ENCODE assay signal across 8 cellular contexts in genomic region chr21:15063821-15064575, GRCh38.
DNase-seq lines count a peak whose midpoint lies in the region; ATAC-seq and TF ChIP-seq lines count a peak whose summit lies in the region.

No MANE protein-coding gene starts in this region.

- CTCF ChIA-PET in RWPE1 (lab: Yijun Ruan, JAX), result interaction anchor here (0.6 kb wide), 1 partner anchor 86 kb away, joined by 3 read pairs; no protein-coding TSS in a partner anchor

- TF ChIP-seq CTCF in RWPE1 (conservative IDR thresholded peaks at IDR 0.05; ENCODE audit: low read depth), result no peak

- peak overlapping the region; percentile 93 for H3K27ac ChIP-seq in RWPE1

- peak; percentile 6 for ATAC-seq in HG02798 (IDR thresholded peaks at IDR 0.05; ENCODE audit: poor library complexity, unreplicated experiment)

- peak in 2 of 3 experiments; percentile 73 to 83 for DNase-seq in NCI-H1417 (lab: John Stamatoyannopoulos, UW)
- DNase-seq in NCI-H1417 treated with DMSO at 0.1 percent for 48 hours (lab: John Stamatoyannopoulos, UW), result no peak
- peak; percentile 38 for DNase-seq in RWPE1 (ENCODE audit: low spot score)
- DNase-seq in cortex of kidney (lab: John Stamatoyannopoulos, UW), result peak; percentile 25
- DNase-seq in left kidney (ENCODE audit: low read depth, low spot score), result peak; percentile 81
- DNase-seq in stimulated activated CD4-positive, alpha-beta T cell treated with anti-CD3 and anti-CD28 coated beads, Interleukin-4, amount 100 ng/mL, for 24 hours, result peak; percentile 9
- DNase-seq in NCI-H345 (lab: John Stamatoyannopoulos, UW), result no peak

- POLR2A ChIA-PET in RWPE1 (lab: Yijun Ruan, JAX; ENCODE audit: low non-redundant PET), result no interaction called here

Comparison
In these comparisons a context has a peak if more than half of its experiments do, and no peak if none do; other contexts are left out.
1. DNase-seq: peak in NCI-H1417 (2 of 3), RWPE1 (single experiment), cortex of kidney (single experiment), left kidney (single experiment) and stimulated activated CD4-positive, alpha-beta T cell treated with anti-CD3 and anti-CD28 coated beads, Interleukin-4, amount 100 ng/mL, for 24 hours (single experiment); none in NCI-H1417 treated with DMSO at 0.1 percent for 48 hours (single experiment) and NCI-H345 (single experiment).